Comparison of ENCODE assay signal across 16 cellular contexts in the genomic region with DNA sequence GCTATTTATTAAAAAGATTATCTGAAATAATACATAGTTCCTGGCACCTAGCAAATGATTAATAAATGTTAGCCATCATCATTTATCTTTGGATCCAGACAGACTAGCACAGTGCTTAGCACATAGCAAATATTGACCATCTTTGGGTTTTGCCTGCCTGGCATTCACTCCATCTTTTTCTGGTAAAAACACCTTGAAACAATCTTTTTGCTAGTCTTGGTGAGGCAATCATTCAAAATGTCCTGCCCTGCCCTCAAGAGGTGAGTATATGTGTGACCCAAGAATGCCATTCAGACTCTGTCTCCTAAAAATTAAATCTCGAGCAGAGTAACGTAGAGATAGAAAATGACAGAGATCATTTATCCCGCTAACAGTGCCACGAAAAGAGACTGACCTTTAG.
"Had no signal": no experiment of that assay in that cellular context is flagged by ENCODE, and none has a peak within 500 bp of the region (broad histone marks: within the 10 kb centered on the region; RNA-seq: fewer than 3 reads in every experiment).

No MANE protein-coding gene starts in this region.

- H3K4me3 ChIP-seq: lower lobe of right lung, ovary, tibial artery had no signal

- H3K4me3 Mint-ChIP-seq: activated naive CD4-positive, alpha-beta T cell treated with anti-CD3 and anti-CD28 coated beads, Interleukin-2, amount 50 U/mL, for 24 hours; immature natural killer cell; naive thymus-derived CD8-positive, alpha-beta T cell had no signal

- H3K27me3 Mint-ChIP-seq: activated naive CD4-positive, alpha-beta T cell treated with anti-CD3 and anti-CD28 coated beads, Interleukin-2, amount 50 U/mL, for 24 hours had no signal

- H3K27me3 ChIP-seq: ovary, tibial artery had no signal

- DNase-seq: activated CD4-positive, alpha-beta T cell treated with anti-CD3 and anti-CD28 coated beads for 1 hour; activated CD4-positive, alpha-beta T cell treated with anti-CD3 and anti-CD28 coated beads, Interleukin-2, amount 50 U/mL, for 4 hours; activated gamma-delta T cell; immature natural killer cell; kidney glomerular epithelial cell; lower lobe of right lung; naive thymus-derived CD8-positive, alpha-beta T cell; ovary; stimulated activated CD4-positive, alpha-beta T cell treated with anti-CD3 and anti-CD28 coated beads, Interleukin-12 subunit alpha, Interleukin-12 subunit beta, amount 100 ng/mL, for 4 hours; stimulated activated CD4-positive, alpha-beta T cell treated with anti-CD3 and anti-CD28 coated beads, Interleukin-1b, Interleukin-23, amount 100 ng/mL, for 48 hours; stimulated activated CD8-positive, alpha-beta memory T cell treated with anti-CD3 and anti-CD28 coated beads, Interleukin-4, amount 100 ng/mL, for 48 hours; stimulated activated naive CD4-positive, alpha-beta T cell; T1000; tibial artery had no signal

- H3K4me1 Mint-ChIP-seq: activated naive CD4-positive, alpha-beta T cell treated with anti-CD3 and anti-CD28 coated beads, Interleukin-2, amount 50 U/mL, for 24 hours; immature natural killer cell; naive thymus-derived CD8-positive, alpha-beta T cell had no signal

- ATAC-seq: lower lobe of right lung; naive thymus-derived CD8-positive, alpha-beta T cell had no signal

- H3K36me3 ChIP-seq: lower lobe of right lung, ovary, tibial artery had no signal

- H3K27ac ChIP-seq: lower lobe of right lung, VCaP had no signal

- H3K4me1 ChIP-seq: lower lobe of right lung, tibial artery had no signal

- H3K27ac Mint-ChIP-seq: activated naive CD4-positive, alpha-beta T cell treated with anti-CD3 and anti-CD28 coated beads, Interleukin-2, amount 50 U/mL, for 24 hours; immature natural killer cell; naive thymus-derived CD8-positive, alpha-beta T cell had no signal
